ENCODE assay signal across 26 cellular contexts in genomic region chr5:513216-514100, GRCh38. TPM values are rescaled to one million over a fixed set of nuclear protein-coding genes. Genes with fewer than 3 reads are reported as not detected.
DNase-seq lines count a peak whose midpoint lies in the region; ATAC-seq and TF ChIP-seq lines count a peak whose summit lies in the region.
"Had no signal": no experiment of that assay in that cellular context is flagged by ENCODE, and none has a peak within 500 bp of the region (broad histone marks: within the 10 kb centered on the region; RNA-seq: fewer than 3 reads in every experiment).

No MANE protein-coding gene starts in this region.

- H3K4me3 ChIP-seq in right cardiac atrium (ENCODE audit: low read length) (no peak overlapping the region), epithelial cell of esophagus (ENCODE audit: low read length) (no peak overlapping the region)
- H3K4me3 ChIP-seq: left lung, right atrium auricular region, SJCRH30, stomach had no signal

- H3K36me3 Mint-ChIP-seq in type B pancreatic cell, result no peaks in the 10 kb centered on the region
- no peaks in the 10 kb centered on the region for H3K36me3 Mint-ChIP-seq in activated naive CD4-positive, alpha-beta T cell treated with anti-CD3 and anti-CD28 coated beads for 36 hours (ENCODE audit: low read depth)
- no peaks in the 10 kb centered on the region for H3K36me3 Mint-ChIP-seq in CD4-positive, alpha-beta T cell (ENCODE audit: low read depth)
- H3K36me3 Mint-ChIP-seq: activated naive CD8-positive, alpha-beta T cell treated with anti-CD3 and anti-CD28 coated beads for 36 hours had no signal

- no peak overlapping the region for H3K27ac ChIP-seq in right cardiac atrium (ENCODE audit: low read length)
- H3K27ac ChIP-seq in CD4-positive, alpha-beta T cell (ENCODE audit: low read depth, low read length), result no peak overlapping the region
- H3K27ac ChIP-seq: left lung, right atrium auricular region, SJCRH30, stomach had no signal

- no peaks in the 10 kb centered on the region for H3K4me1 ChIP-seq in right cardiac atrium (ENCODE audit: control insufficient read depth, insufficient read depth, low read length)
- H3K4me1 ChIP-seq: left lung, right atrium auricular region, SJCRH30, stomach had no signal

- CTCF ChIA-PET in activated naive CD4-positive, alpha-beta T cell treated with anti-CD3 and anti-CD28 coated beads for 36 hours (lab: Charles Lee), result interaction anchor here (1.0 kb wide), 1 partner anchor 67 kb away, joined by 3 read pairs; no protein-coding TSS in a partner anchor
- CTCF ChIA-PET in CD4-positive, alpha-beta T cell (lab: Charles Lee), result no interaction called here

- no peak overlapping the region for H3K4me3 Mint-ChIP-seq in type B pancreatic cell
- H3K4me3 Mint-ChIP-seq in activated naive CD4-positive, alpha-beta T cell treated with anti-CD3 and anti-CD28 coated beads for 36 hours, result no peak overlapping the region
- H3K4me3 Mint-ChIP-seq in CD4-positive, alpha-beta T cell, result no peak overlapping the region
- H3K4me3 Mint-ChIP-seq: activated CD4-positive, alpha-beta T cell treated with anti-CD3 and anti-CD28 coated beads, Interleukin-2, amount 10 ng/mL, durations not matched to agents 7 days and 5 days; activated naive CD8-positive, alpha-beta T cell treated with anti-CD3 and anti-CD28 coated beads for 36 hours; memory B cell; neural crest cell had no signal

- intact Hi-C loops in right cardiac atrium (cut with DNase I), result no loop called here
- intact Hi-C loops in left cardiac atrium (cut with DNase I), result no loop called here
- intact Hi-C loops in activated naive CD4-positive, alpha-beta T cell treated with anti-CD3 and anti-CD28 coated beads for 36 hours (cut with micrococcal nuclease), result no loop called here
- intact Hi-C loops in CD4-positive, alpha-beta T cell (cut with DNase I, micrococcal nuclease), result no loop called here

- H3K27me3 Mint-ChIP-seq in type B pancreatic cell, result peaks cover 42% of the 10 kb centered on the region
- peaks cover 22% of the 10 kb centered on the region for H3K27me3 Mint-ChIP-seq in activated naive CD4-positive, alpha-beta T cell treated with anti-CD3 and anti-CD28 coated beads for 36 hours (ENCODE audit: low read depth)
- H3K27me3 Mint-ChIP-seq in CD4-positive, alpha-beta T cell, result peaks cover 30% of the 10 kb centered on the region

- H3K27me3 ChIP-seq in right cardiac atrium (ENCODE audit: control insufficient read depth, insufficient read depth), result no peaks in the 10 kb centered on the region
- no peaks in the 10 kb centered on the region for H3K27me3 ChIP-seq in CD4-positive, alpha-beta T cell (ENCODE audit: control insufficient read depth, insufficient read depth, low read length)
- H3K27me3 ChIP-seq: right atrium auricular region, SJCRH30 had no signal

- DNase-seq in right cardiac atrium, result peak in 2 of 3 donors; percentile 28 to 34
- no peak for DNase-seq in left cardiac atrium
- peak; percentile 55 for DNase-seq in MV-4-11 (lab: John Stamatoyannopoulos, UW)
- DNase-seq in epithelial cell of esophagus (ENCODE audit: low read depth), result peak; percentile 18
- DNase-seq in type B pancreatic cell (ENCODE audit: extremely low spot score, unreplicated experiment), result no peak
- DNase-seq in activated naive CD4-positive, alpha-beta T cell treated with anti-CD3 and anti-CD28 coated beads for 36 hours, result no peak
- DNase-seq in CD4-positive, alpha-beta T cell, result no peak
- no peak for DNase-seq in HPDE6-E6E7 (ENCODE audit: extremely low spot score)
- DNase-seq: activated CD4-positive, alpha-beta T cell treated with anti-CD3 and anti-CD28 coated beads, Interleukin-2, amount 10 ng/mL, durations not matched to agents 7 days and 5 days; activated effector memory CD4-positive, alpha-beta T cell treated with Interleukin-2 at 50 U/mL for 16 hours; activated naive CD8-positive, alpha-beta T cell treated with anti-CD3 and anti-CD28 coated beads for 36 hours; activated T-cell treated with anti-CD3 and anti-CD28 coated beads, Interleukin-2, amount 50 U/mL, for 1 hour; anterior cingulate cortex; DMS 273 treated with DMSO at 0.1 percent for 48 hours; NCI-H1105 treated with DMSO at 0.1 percent for 48 hours; NCI-H2029; NCI-H526; NK-92 treated with Interleukin-12 subunit alpha and Interleukin-12 subunit beta, amount 100 ng/mL, for 24 hours; SJCRH30; stimulated activated CD4-positive, alpha-beta T cell treated with anti-CD3 and anti-CD28 coated beads, Interleukin-1b, Interleukin-23, amount 100 ng/mL, for 48 hours; stomach; T1000 had no signal

- H3K4me1 Mint-ChIP-seq in type B pancreatic cell (ENCODE audit: unreplicated experiment), result no peaks in the 10 kb centered on the region
- no peaks in the 10 kb centered on the region for H3K4me1 Mint-ChIP-seq in activated naive CD4-positive, alpha-beta T cell treated with anti-CD3 and anti-CD28 coated beads for 36 hours (ENCODE audit: low read depth)
- no peaks in the 10 kb centered on the region for H3K4me1 Mint-ChIP-seq in CD4-positive, alpha-beta T cell (ENCODE audit: low read depth)
- H3K4me1 Mint-ChIP-seq: activated CD4-positive, alpha-beta T cell treated with anti-CD3 and anti-CD28 coated beads, Interleukin-2, amount 10 ng/mL, durations not matched to agents 7 days and 5 days; activated naive CD8-positive, alpha-beta T cell treated with anti-CD3 and anti-CD28 coated beads for 36 hours; neural crest cell had no signal

- POLR2A ChIA-PET in CD4-positive, alpha-beta T cell (lab: Charles Lee), result no interaction called here

- WGBS in right cardiac atrium, result 61% methylated on average over 31 of the region's 31 CpGs

- no peaks in the 10 kb centered on the region for H3K9me3 ChIP-seq in right cardiac atrium (ENCODE audit: control insufficient read depth, low read length)
- no peaks in the 10 kb centered on the region for H3K9me3 ChIP-seq in CD4-positive, alpha-beta T cell (ENCODE audit: control insufficient read depth, low read length)
- H3K9me3 ChIP-seq: left lung, right atrium auricular region, SJCRH30, stomach had no signal

- ATAC-seq in right cardiac atrium (peak; percentile 17 to 33), left cardiac atrium (no peak)
- ATAC-seq in CD4-positive, alpha-beta T cell (ENCODE audit: poor library complexity), result no peak
- ATAC-seq: left lung had no signal

- TF ChIP-seq CTCF in epithelial cell of esophagus (IDR thresholded peaks at IDR 0.05; ENCODE audit: insufficient read depth, low read depth, low read length, missing control alignments) (no peak), type B pancreatic cell (conservative IDR thresholded peaks at IDR 0.05) (no peak)
- no peak for TF ChIP-seq CTCF in CD4-positive, alpha-beta T cell (IDR thresholded peaks at IDR 0.05)

- H3K27ac Mint-ChIP-seq in type B pancreatic cell, result peak overlapping the region; percentile 39
- no peak overlapping the region for H3K27ac Mint-ChIP-seq in activated naive CD4-positive, alpha-beta T cell treated with anti-CD3 and anti-CD28 coated beads for 36 hours
- H3K27ac Mint-ChIP-seq in CD4-positive, alpha-beta T cell, result no peak overlapping the region
- H3K27ac Mint-ChIP-seq: activated CD4-positive, alpha-beta T cell treated with anti-CD3 and anti-CD28 coated beads, Interleukin-2, amount 10 ng/mL, durations not matched to agents 7 days and 5 days; activated naive CD8-positive, alpha-beta T cell treated with anti-CD3 and anti-CD28 coated beads for 36 hours; memory B cell had no signal

- H3K9me3 Mint-ChIP-seq in type B pancreatic cell, result no peaks in the 10 kb centered on the region
- no peaks in the 10 kb centered on the region for H3K9me3 Mint-ChIP-seq in activated naive CD4-positive, alpha-beta T cell treated with anti-CD3 and anti-CD28 coated beads for 36 hours
- no peaks in the 10 kb centered on the region for H3K9me3 Mint-ChIP-seq in CD4-positive, alpha-beta T cell
- H3K9me3 Mint-ChIP-seq: activated CD4-positive, alpha-beta T cell treated with anti-CD3 and anti-CD28 coated beads, Interleukin-2, amount 10 ng/mL, durations not matched to agents 7 days and 5 days; activated naive CD8-positive, alpha-beta T cell treated with anti-CD3 and anti-CD28 coated beads for 36 hours had no signal

RNA-seq across cellular contexts. Expression of gene SLC9A3, which starts 10.8 kb away (rescaled TPM):
- 1 to 10 TPM in 2 of 4 donors, under 1 TPM in 2; 0.94 to 1.1 (median 0.99) TPM for total RNA-seq in right cardiac atrium
- polyA plus RNA-seq in right cardiac atrium, result 1.1 TPM
- total RNA-seq in left cardiac atrium, result under 1 TPM; 0.77 to 0.99 TPM
- 6.4 and 8.0 TPM in 2 replicates for total RNA-seq in type B pancreatic cell (ENCODE audit: low replicate concordance)
- 1 to 10 TPM; 1.6 to 2.3 TPM for total RNA-seq in activated naive CD4-positive, alpha-beta T cell treated with anti-CD3 and anti-CD28 coated beads for 36 hours
- total RNA-seq in CD4-positive, alpha-beta T cell, result 1 to 10 TPM; 2.3 to 2.5 TPM

Comparison
In these comparisons a context has a peak if more than half of its experiments do, and no peak if none do; other contexts are left out.
1. ATAC-seq: peak in right cardiac atrium (2 of 2); none in left cardiac atrium (0 of 2) and CD4-positive, alpha-beta T cell (single experiment).
2. DNase-seq: peak in right cardiac atrium (2 of 3), MV-4-11 (single experiment) and epithelial cell of esophagus (single experiment); none in left cardiac atrium (single experiment), type B pancreatic cell (single experiment), activated naive CD4-positive, alpha-beta T cell treated with anti-CD3 and anti-CD28 coated beads for 36 hours (single experiment), CD4-positive, alpha-beta T cell (0 of 10) and HPDE6-E6E7 (single experiment).